ENCODE assay signal across 14 cellular contexts in genomic region chr4:57023104-57023503, GRCh38. TPM values are rescaled to one million over a fixed set of nuclear protein-coding genes. Genes with fewer than 3 reads are reported as not detected.
DNase-seq lines count a peak whose midpoint lies in the region; ATAC-seq, FAIRE-seq and TF ChIP-seq lines count a peak whose summit lies in the region.
"Had no signal": no experiment of that assay in that cellular context is flagged by ENCODE, and none has a peak within 500 bp of the region (broad histone marks: within the 10 kb centered on the region; RNA-seq: fewer than 3 reads in every experiment).

No MANE protein-coding gene starts in this region.

- FAIRE-seq in HTR-8/SVneo (lab: Jason Lieb, UNC), result peak; percentile 65
- FAIRE-seq in bronchial epithelial cell (lab: Jason Lieb, UNC), result no peak
- FAIRE-seq: endometrium, TTC549 had no signal

- H3K4me1 ChIP-seq in transverse colon, result no peaks in the 10 kb centered on the region
- H3K4me1 ChIP-seq: prostate gland had no signal

- TF ChIP-seq CTCF in bronchial epithelial cell (IDR thresholded peaks at IDR 0.05; ENCODE audit: insufficient read depth, low read length, severe bottlenecking) (no peak), GM10248 (IDR thresholded peaks at IDR 0.05; ENCODE audit: control extremely low read depth, extremely low read depth, low read depth, missing control alignments) (no peak), transverse colon (IDR thresholded peaks at IDR 0.05) (no peak)

- no peak for TF ChIP-seq EP300 in transverse colon (IDR thresholded peaks at IDR 0.05; ENCODE audit: low read depth)

- H3K4me3 ChIP-seq in bronchial epithelial cell (ENCODE audit: low read depth, low read length) (no peak overlapping the region), transverse colon (no peak overlapping the region)
- H3K4me3 ChIP-seq: prostate gland had no signal

- intact Hi-C loops in transverse colon (cut with DNase I; ENCODE audit: low total_unique reads), result no loop called here

- 75 to 84% methylated on average over 4 of the region's 4 CpGs for WGBS in transverse colon (ENCODE audit: low coverage in 1 of 2), 2 donors

- H3K27me3 ChIP-seq in bronchial epithelial cell (ENCODE audit: control insufficient read depth, insufficient read depth, low read length) (no peaks in the 10 kb centered on the region), transverse colon (no peaks in the 10 kb centered on the region)

- DNase-seq in AG20443 (ENCODE audit: low spot score) (peak; percentile 65), HTR-8/SVneo (ENCODE audit: insufficient read length, low spot score) (peak; percentile 66), bronchial epithelial cell (ENCODE audit: low read depth) (peak; percentile 97), lung microvascular endothelial cell (ENCODE audit: low read depth in 2 of 2) (peak; percentile 22 to 54), LoVo (ENCODE audit: low spot score) (no peak), GM10248 (ENCODE audit: extremely low spot score) (no peak), transverse colon (no peak)
- DNase-seq: NCI-H1436 treated with DMSO at 0.1 percent for 48 hours; NCI-H524; stimulated activated CD4-positive, alpha-beta T cell treated with anti-CD3 and anti-CD28 coated beads, Interleukin-4, amount 100 ng/mL, for 4 hours had no signal

- H3K9me3 ChIP-seq in transverse colon, result no peaks in the 10 kb centered on the region
- H3K9me3 ChIP-seq: prostate gland had no signal

- H3K36me3 ChIP-seq in bronchial epithelial cell (ENCODE audit: control insufficient read depth, insufficient read depth, low read length), result peaks cover 16% of the 10 kb centered on the region
- H3K36me3 ChIP-seq in transverse colon, result peaks cover 1 to 75% (median 36%) of the 10 kb centered on the region in 4 donors

- CTCF ChIA-PET in GM10248 (lab: Yijun Ruan, JAX), result interaction anchor here (1.0 to 1.4 kb wide), 3 partner anchors 12 to 25 kb away, joined by 3 read pairs; no protein-coding TSS in a partner anchor

- POLR2A ChIA-PET in GM10248 (lab: Yijun Ruan, JAX), result interaction anchor here (0.6 kb wide), 1 partner anchor 147 kb away, joined by 6 read pairs; no protein-coding TSS in a partner anchor

- TF ChIP-seq POLR2A in transverse colon (IDR thresholded peaks at IDR 0.05), result no peak

- no peak overlapping the region for H3K27ac ChIP-seq in transverse colon
- H3K27ac ChIP-seq: prostate gland had no signal

- no peak for ATAC-seq in GM18868 (IDR thresholded peaks at IDR 0.05; ENCODE audit: unreplicated experiment)

- in situ Hi-C loops in transverse colon (cut with MboI; ENCODE audit: low pct_ligation_motif_present in 1 of 4, low pct_unique_long_range_greater_than_20kb in 1 of 4, low sequenced_read_pairs in 3 of 4), result loop anchor here in 1 of 4 donors (25.0 kb wide), 1 partner anchor 536 kb away; no protein-coding TSS in a partner anchor

RNA-seq across cellular contexts. Expression of gene POLR2B, which starts 44.4 kb away (rescaled TPM):
- total RNA-seq in bronchial epithelial cell (97.2 and 112 TPM in 2 replicates), lung microvascular endothelial cell (70.2 and 71.7 TPM in 2 replicates), transverse colon (10 to 100 TPM; 39.8 to 74.8 (median 53.4) TPM)

RNA-seq across cellular contexts. Expression of gene NOA1, which starts 45.7 kb away (rescaled TPM):
- total RNA-seq in bronchial epithelial cell (11.8 and 18.7 TPM in 2 replicates), lung microvascular endothelial cell (9.7 and 14.2 TPM in 2 replicates), transverse colon (10 to 100 TPM; 32.5 to 75.4 (median 39.6) TPM)

Comparison
In these comparisons a context has a peak if more than half of its experiments do, and no peak if none do; other contexts are left out.
1. DNase-seq: peak in AG20443 (single experiment), HTR-8/SVneo (single experiment), bronchial epithelial cell (single experiment) and lung microvascular endothelial cell (2 of 2); none in LoVo (single experiment), GM10248 (single experiment) and transverse colon (single experiment).